ENCODE assay signal across 1 cellular context in genomic region chrX:101429934-101430333, GRCh38.
TF ChIP-seq lines count a peak whose summit lies in the region.

No MANE protein-coding gene starts in this region.

TF ChIP-seq in GM12878, 131 proteins besides CTCF, POLR2A, EP300 and RAD21:
- no peak for TF ChIP-seq ZBTB40 (IDR thresholded peaks at IDR 0.05; ENCODE audit: borderline replicate concordance)
- TF ChIP-seq RELB (IDR thresholded peaks at IDR 0.05; ENCODE audit: low read depth), result no peak
- no peak for TF ChIP-seq ELK1 (IDR thresholded peaks at IDR 0.05; ENCODE audit: low read depth, low read length)
- TF ChIP-seq BCL11A (IDR thresholded peaks at IDR 0.05; ENCODE audit: low read depth, low read length), result no peak
